8 cellular contexts compared by ENCODE assay signal in the genomic region with DNA sequence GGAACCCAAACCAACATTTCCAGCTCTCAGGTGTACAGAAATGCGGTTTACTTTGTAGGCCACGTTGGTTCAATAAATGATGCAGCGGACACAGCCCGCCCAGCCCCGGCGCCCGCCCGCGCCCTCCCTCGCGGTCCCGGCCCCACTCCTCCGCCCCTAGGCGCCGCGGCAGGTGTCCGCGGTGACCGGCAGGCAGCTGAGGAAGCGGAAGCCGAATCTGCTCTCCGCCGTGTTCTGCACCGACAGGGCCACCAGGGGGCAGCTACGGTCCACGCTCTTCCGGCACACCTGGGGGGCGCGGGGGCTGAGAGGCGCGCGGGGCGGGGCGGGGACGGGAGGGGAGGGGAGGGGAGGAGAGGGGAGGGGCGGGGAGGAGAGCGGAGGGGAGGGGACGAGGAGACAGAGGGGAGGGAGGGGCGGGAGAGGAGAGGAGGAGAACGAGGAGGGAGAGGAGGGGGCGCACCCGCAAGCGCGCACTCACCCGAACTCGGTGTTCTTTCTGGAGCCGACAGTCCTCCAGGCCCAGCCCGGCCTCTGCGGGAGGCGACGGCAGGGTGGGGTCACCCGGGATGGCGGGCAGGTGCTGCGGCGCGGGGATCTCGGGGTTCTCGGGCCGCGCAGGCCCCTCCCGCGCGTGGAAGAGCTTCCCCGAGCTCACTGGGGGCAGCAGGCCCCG. TPM values are rescaled to one million over a fixed set of nuclear protein-coding genes. Genes with fewer than 3 reads are reported as not detected.
DNase-seq lines count a peak whose midpoint lies in the region; ATAC-seq and TF ChIP-seq lines count a peak whose summit lies in the region.

No MANE protein-coding gene starts in this region.

- no peak for TF ChIP-seq POLR2A in stomach (IDR thresholded peaks at IDR 0.05)

- H3K4me1 ChIP-seq in stomach, result peaks cover 24 to 36% (median 31%) of the 10 kb centered on the region in 4 donors

- peaks cover 0 to 92% (median 45%) of the 10 kb centered on the region in 3 donors for H3K27me3 ChIP-seq in stomach

- peak; percentile 65 for ATAC-seq in HG02884 (IDR thresholded peaks at IDR 0.05; ENCODE audit: unreplicated experiment)
- ATAC-seq in HG03045 (IDR thresholded peaks at IDR 0.05; ENCODE audit: unreplicated experiment), result no peak

- TF ChIP-seq CTCF in stomach (IDR thresholded peaks at IDR 0.05), result peak in 5 of 7 experiments; percentile 16 to 81 (median 56)

- H3K9me3 ChIP-seq in stomach, result no peaks in the 10 kb centered on the region

- DNase-seq in Daoy (ENCODE audit: low read depth) (peak; percentile 77), NCI-H460 (ENCODE audit: extremely low read depth, low read depth) (peak; percentile 49), mucosa of gallbladder (ENCODE audit: low spot score) (peak; percentile 69), stomach (peak; percentile 78)
- DNase-seq in activated CD4-positive, alpha-beta T cell treated with anti-CD3 and anti-CD28 coated beads, Interleukin-2, amount 50 U/mL, for 48 hours, result peak; percentile 76 to 79
- DNase-seq in effector CD8-positive, alpha-beta T cell (lab: John Stamatoyannopoulos, UW), result peak; percentile 58

- H3K36me3 ChIP-seq in stomach, result peaks cover 0 to 5% (median 0%) of the 10 kb centered on the region in 4 donors

- 1 to 3% (median 1%) methylated on average over 17 to 53 of the region's 65 CpGs for WGBS in stomach, 5 donors

- TF ChIP-seq EP300 in stomach (IDR thresholded peaks at IDR 0.05), result no peak

- intact Hi-C loops in stomach (cut with DNase I; ENCODE audit: low total_unique reads), result no loop called here

- peak overlapping the region in 1 of 5 donors; percentile 10 for H3K27ac ChIP-seq in stomach

- H3K4me3 ChIP-seq in stomach, result peak overlapping the region; percentile 32 to 51 (median 40)

RNA-seq across cellular contexts. Expression of a gene that starts 5.6 kb away (rescaled TPM):
- 0.23 and 0.54 TPM in 2 replicates for total RNA-seq in Daoy (2014; rRNA removed; shearing (Covaris generic))
- total RNA-seq in NCI-H460 (2014; rRNA removed; shearing (Covaris generic)), result 0.38 and 1.8 TPM in 2 replicates
- polyA plus RNA-seq in NCI-H460 (2014; cell fraction: nucleus; rRNA removed), result 8.8 and 17.3 TPM in 2 replicates
- total RNA-seq in mucosa of gallbladder (7.5 TPM), stomach (10 to 100 TPM in 3 of 5 donors, 1 to 10 TPM in 1, under 1 TPM in 1; 0.55 to 92.7 (median 12.8) TPM)
- 1 to 10 TPM; 6.3 to 9.2 (median 7.2) TPM for polyA plus RNA-seq in stomach

RNA-seq across cellular contexts. Expression of a gene that starts 5.8 kb away (rescaled TPM):
- total RNA-seq in Daoy (2014; rRNA removed; shearing (Covaris generic)), result 19.8 and 25.2 TPM in 2 replicates
- total RNA-seq in NCI-H460 (2014; rRNA removed; shearing (Covaris generic)), result 3.0 and 4.3 TPM in 2 replicates
- 23.7 and 70.3 TPM in 2 replicates for polyA plus RNA-seq in NCI-H460 (2014; cell fraction: nucleus; rRNA removed)
- total RNA-seq in mucosa of gallbladder (179 TPM), stomach (100 to 1,000 TPM in 2 of 5 donors, 10 to 100 TPM in 3; 16.7 to 330 (median 86.6) TPM)
- 100 to 1,000 TPM in 2 of 3 donors, 10 to 100 TPM in 1; 73.0 to 121 (median 103) TPM for polyA plus RNA-seq in stomach

RNA-seq across cellular contexts. Expression of a gene that starts 17.6 kb away (rescaled TPM):
- total RNA-seq in Daoy (2014; rRNA removed; shearing (Covaris generic)), result 0.11 and 0.60 TPM in 2 replicates
- 0.43 and 0.57 TPM in 2 replicates for total RNA-seq in NCI-H460 (2014; rRNA removed; shearing (Covaris generic))
- 3.1 and 3.3 TPM in 2 replicates for polyA plus RNA-seq in NCI-H460 (2014; cell fraction: nucleus; rRNA removed)
- total RNA-seq in mucosa of gallbladder (9.4 TPM), stomach (1 to 10 TPM in 3 of 5 donors, under 1 TPM in 1, not detected in 1; 0.18 to 8.1 (median 3.3) TPM)
- 1 to 10 TPM; 2.1 to 2.9 (median 2.9) TPM for polyA plus RNA-seq in stomach

RNA-seq across cellular contexts. Expression of a gene that starts 19.6 kb away (rescaled TPM):
- total RNA-seq in Daoy (2014; rRNA removed; shearing (Covaris generic)), result 67.4 and 75.8 TPM in 2 replicates
- 30.2 and 36.1 TPM in 2 replicates for total RNA-seq in NCI-H460 (2014; rRNA removed; shearing (Covaris generic))
- 32.4 and 36.6 TPM in 2 replicates for polyA plus RNA-seq in NCI-H460 (2014; cell fraction: nucleus; rRNA removed)
- total RNA-seq in mucosa of gallbladder (51.1 TPM), stomach (10 to 100 TPM; 14.2 to 87.5 (median 21.6) TPM)
- polyA plus RNA-seq in stomach, result 100 to 1,000 TPM; 108 to 181 (median 131) TPM

RNA-seq across cellular contexts. Expression of a gene that starts 21.3 kb away (rescaled TPM):
- total RNA-seq in Daoy (2014; rRNA removed; shearing (Covaris generic)), result 22.0 and 29.2 TPM in 2 replicates
- 9.8 and 11.4 TPM in 2 replicates for total RNA-seq in NCI-H460 (2014; rRNA removed; shearing (Covaris generic))
- 16.4 and 21.0 TPM in 2 replicates for polyA plus RNA-seq in NCI-H460 (2014; cell fraction: nucleus; rRNA removed)
- 38.1 TPM for total RNA-seq in mucosa of gallbladder
- total RNA-seq in stomach, result 10 to 100 TPM; 17.5 to 60.8 (median 29.9) TPM
- 10 to 100 TPM in 1 of 3 donors, 1 to 10 TPM in 2; 7.9 to 14.8 (median 9.4) TPM for polyA plus RNA-seq in stomach
